Comparison of ENCODE assay signal across 10 cellular contexts in genomic region chr16:10779908-10780307, GRCh38. TPM values are rescaled to one million over a fixed set of nuclear protein-coding genes. Genes with fewer than 3 reads are reported as not detected.
"Had no signal": no experiment of that assay in that cellular context is flagged by ENCODE, and none has a peak within 500 bp of the region (broad histone marks: within the 10 kb centered on the region; RNA-seq: fewer than 3 reads in every experiment).

No MANE protein-coding gene starts in this region.

RNA-seq across cellular contexts. Expression of gene TVP23A, which starts 38.7 kb away (rescaled TPM):
- total RNA-seq: activated CD4-positive, alpha-beta memory T cell treated with anti-CD3 and anti-CD28 coated beads for 36 hours; activated CD4-positive, alpha-beta memory T cell treated with anti-CD3 and anti-CD28 coated beads, Interleukin-2, amount 10 ng/mL, durations not matched to agents 7 days and 5 days; activated CD4-positive, alpha-beta T cell treated with anti-CD3 and anti-CD28 coated beads, Interleukin-2, amount 10 ng/mL, durations not matched to agents 24 days and 14 days; activated CD4-positive, alpha-beta T cell treated with anti-CD3 and anti-CD28 coated beads, Interleukin-2, amount 10 ng/mL, durations not matched to agents 7 days and 5 days; activated CD8-positive, alpha-beta memory T cell treated with anti-CD3 and anti-CD28 coated beads for 36 hours; activated CD8-positive, alpha-beta memory T cell treated with anti-CD3 and anti-CD28 coated beads, Interleukin-2, amount 10 ng/mL, durations not matched to agents 7 days and 5 days; activated CD8-positive, alpha-beta T cell treated with anti-CD3 and anti-CD28 coated beads for 36 hours; activated CD8-positive, alpha-beta T cell treated with anti-CD3 and anti-CD28 coated beads, Interleukin-2, amount 10 ng/mL, durations not matched to agents 7 days and 5 days; T-helper 17 cell; T-helper 2 cell treated with Interferon-gamma antibody and Interleukin-4, amounts not matched to agents 100 ng/mL and 5 ng/mL, for 36 hours had no signal
